29 cellular contexts compared by ENCODE assay signal in the genomic region with DNA sequence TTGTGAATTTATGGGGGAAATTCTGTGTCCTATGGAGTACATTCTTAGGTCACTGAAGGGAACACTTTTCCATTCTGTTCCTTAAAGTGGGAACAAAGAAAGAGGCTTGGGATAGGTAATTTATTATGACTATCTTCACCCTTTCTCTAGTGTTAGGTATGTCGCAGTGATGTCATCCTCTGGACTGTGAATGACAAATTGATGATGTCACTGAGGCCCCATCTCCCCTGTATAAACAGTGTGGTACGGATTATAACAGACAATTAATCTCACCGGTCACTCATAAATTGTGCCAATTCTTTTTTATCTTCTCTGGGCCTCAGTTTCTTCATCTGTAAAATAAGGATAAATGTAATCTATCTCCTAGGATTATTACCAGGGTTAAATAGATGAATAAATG. TPM values are rescaled to one million over a fixed set of nuclear protein-coding genes. Genes with fewer than 3 reads are reported as not detected.
DNase-seq lines count a peak whose midpoint lies in the region; ATAC-seq, FAIRE-seq and TF ChIP-seq lines count a peak whose summit lies in the region.
"Had no signal": no experiment of that assay in that cellular context is flagged by ENCODE, and none has a peak within 500 bp of the region (broad histone marks: within the 10 kb centered on the region; RNA-seq: fewer than 3 reads in every experiment).

No MANE protein-coding gene starts in this region.

- CTCF ChIA-PET in HepG2 (lab: Yijun Ruan, JAX; ENCODE audit: low intra/inter-chr PET ratio, low total read pairs), result no interaction called here
- CTCF ChIA-PET in K562 (lab: Yijun Ruan, JAX; ENCODE audit: low intra/inter-chr PET ratio), result no interaction called here

- H3K9me3 ChIP-seq in HepG2 (ENCODE audit: low read length) (no peaks in the 10 kb centered on the region), right lobe of liver (no peaks in the 10 kb centered on the region), K562 (replicated peaks; ENCODE audit: control insufficient read depth, insufficient read depth, low read depth, low read length) (no peaks in the 10 kb centered on the region)
- H3K9me3 ChIP-seq: A549, Caco-2 had no signal

- in situ Hi-C loops in HepG2 (cut with HindIII; ENCODE audit: extremely low pct_ligation_motif_present, low pct_unique_long_range_greater_than_20kb), result no loop called here
- in situ Hi-C loops in K562 (cut with MboI), result no loop called here

- H3K9ac ChIP-seq in HepG2 (ENCODE audit: insufficient read depth, low read depth, low read length) (no peak overlapping the region), K562 (ENCODE audit: insufficient read depth in 1 of 2, low read depth in 2 of 2, low read length in 2 of 2) (no peak overlapping the region)
- H3K9ac ChIP-seq: BLaER1 treated with 17β-estradiol and CSF1 and Interleukin-3, amounts not matched to agents 10 nM and 100 nM had no signal

- no peak overlapping the region for H3K27ac Mint-ChIP-seq in nephron progenitor cell
- no peak overlapping the region for H3K27ac Mint-ChIP-seq in activated T-helper 1 cell treated with anti-CD3 and anti-CD28 coated beads, Interleukin-12 subunit alpha, Interleukin-12 subunit beta, Interleukin-2, Interleukin-4 antibody, amounts not matched to agents 30 ng/mL and 10 ng/mL and 1 ng/mL, durations not matched to agents 14 hours and 24 hours and 36 hours
- H3K27ac Mint-ChIP-seq: B cell; CD4-positive, alpha-beta T cell; CD8-positive, alpha-beta T cell had no signal

- peaks cover 17% of the 10 kb centered on the region for H3K27me3 Mint-ChIP-seq in nephron progenitor cell (ENCODE audit: low read depth, poor library complexity)
- H3K27me3 Mint-ChIP-seq in activated T-helper 1 cell treated with anti-CD3 and anti-CD28 coated beads, Interleukin-12 subunit alpha, Interleukin-12 subunit beta, Interleukin-2, Interleukin-4 antibody, amounts not matched to agents 30 ng/mL and 10 ng/mL and 1 ng/mL, durations not matched to agents 14 hours and 24 hours and 36 hours (ENCODE audit: insufficient read depth), result peaks cover 19% of the 10 kb centered on the region

- intact Hi-C loops in HepG2 (cut with micrococcal nuclease; ENCODE audit: unreplicated experiment) (no loop called here), right lobe of liver (cut with DNase I) (no loop called here), K562 (cut with micrococcal nuclease) (no loop called here)
- intact Hi-C loops in activated T-helper 1 cell treated with anti-CD3 and anti-CD28 coated beads, Interleukin-12 subunit alpha, Interleukin-12 subunit beta, Interleukin-2, Interleukin-4 antibody, amounts not matched to agents 30 ng/mL and 10 ng/mL and 1 ng/mL, durations not matched to agents 14 hours and 24 hours and 36 hours (cut with micrococcal nuclease), result no loop called here

- peaks cover 0 to 1% of the 10 kb centered on the region in 2 experiments; a peak in 2 of 5 replicates for H3K27me3 ChIP-seq in HepG2 (ENCODE audit: control insufficient read depth in 1 of 2, insufficient read depth in 2 of 2, low read length in 2 of 2)
- H3K27me3 ChIP-seq in right lobe of liver, result no peaks in the 10 kb centered on the region
- no peaks in the 10 kb centered on the region for H3K27me3 ChIP-seq in K562 (ENCODE audit: control insufficient read depth in 2 of 2, insufficient read depth in 2 of 2, low read length in 2 of 2)
- H3K27me3 ChIP-seq: BLaER1 treated with 17β-estradiol and CSF1 and Interleukin-3, amounts not matched to agents 10 nM and 100 nM had no signal

- H4K20me1 ChIP-seq in HepG2 (ENCODE audit: insufficient read depth, low read length), result no peaks in the 10 kb centered on the region
- H4K20me1 ChIP-seq in K562 (replicated peaks; ENCODE audit: control insufficient read depth, insufficient read depth, low read length), result no peaks in the 10 kb centered on the region
- H4K20me1 ChIP-seq: BLaER1 treated with 17β-estradiol and CSF1 and Interleukin-3, amounts not matched to agents 10 nM and 100 nM had no signal

- DNase-seq in HepG2 (ENCODE audit: low spot score) (no peak), right lobe of liver (no peak), K562 (ENCODE audit: extremely low read depth in 1 of 4, low spot score in 3 of 4) (no peak), nephron progenitor cell (no peak)
- no peak for DNase-seq in activated T-helper 1 cell treated with anti-CD3 and anti-CD28 coated beads, Interleukin-12 subunit alpha, Interleukin-12 subunit beta, Interleukin-2, Interleukin-4 antibody, amounts not matched to agents 30 ng/mL and 10 ng/mL and 1 ng/mL, durations not matched to agents 14 hours and 24 hours and 36 hours (ENCODE audit: low spot score)
- DNase-seq: AML-193; Caco-2; Calu3; CD4-positive, alpha-beta T cell; CD8-positive, alpha-beta T cell; DMS 273 treated with DMSO at 0.1 percent for 48 hours; DMS153; DMS53; DMS79; DND-41; EL; GDM1 had no signal

- ATAC-seq in HepG2, result no peak
- ATAC-seq in right lobe of liver, result no peak
- no peak for ATAC-seq in K562
- ATAC-seq: A549; CD8-positive, alpha-beta T cell; GM12878 had no signal

- no peak overlapping the region for H3K4me2 ChIP-seq in HepG2 (ENCODE audit: low read depth, low read length)
- no peak overlapping the region for H3K4me2 ChIP-seq in K562 (ENCODE audit: insufficient read depth, low read length)
- H3K4me2 ChIP-seq: A549; BLaER1 treated with 17β-estradiol and CSF1 and Interleukin-3, amounts not matched to agents 10 nM and 100 nM had no signal

- H3K79me2 ChIP-seq in HepG2 (ENCODE audit: insufficient read depth, low read length) (no peaks in the 10 kb centered on the region), K562 (ENCODE audit: control insufficient read depth, insufficient read depth, low read length) (no peaks in the 10 kb centered on the region)

- no peak overlapping the region for H3K27ac ChIP-seq in HepG2 (ENCODE audit: extremely low read length, insufficient read depth, low read length)
- no peak overlapping the region for H3K27ac ChIP-seq in right lobe of liver
- no peak overlapping the region for H3K27ac ChIP-seq in K562 (ENCODE audit: extremely low read depth, low read depth, low read length)
- H3K27ac ChIP-seq: 22Rv1; A549; BLaER1 treated with 17β-estradiol and CSF1 and Interleukin-3, amounts not matched to agents 10 nM and 100 nM; C4-2B had no signal

- H3K9me3 Mint-ChIP-seq in nephron progenitor cell, result peaks cover 13% of the 10 kb centered on the region
- no peaks in the 10 kb centered on the region for H3K9me3 Mint-ChIP-seq in activated T-helper 1 cell treated with anti-CD3 and anti-CD28 coated beads, Interleukin-12 subunit alpha, Interleukin-12 subunit beta, Interleukin-2, Interleukin-4 antibody, amounts not matched to agents 30 ng/mL and 10 ng/mL and 1 ng/mL, durations not matched to agents 14 hours and 24 hours and 36 hours
- H3K9me3 Mint-ChIP-seq: CD8-positive, alpha-beta T cell had no signal

- H3K36me3 Mint-ChIP-seq in nephron progenitor cell (ENCODE audit: low read depth), result no peaks in the 10 kb centered on the region
- no peaks in the 10 kb centered on the region for H3K36me3 Mint-ChIP-seq in activated T-helper 1 cell treated with anti-CD3 and anti-CD28 coated beads, Interleukin-12 subunit alpha, Interleukin-12 subunit beta, Interleukin-2, Interleukin-4 antibody, amounts not matched to agents 30 ng/mL and 10 ng/mL and 1 ng/mL, durations not matched to agents 14 hours and 24 hours and 36 hours (ENCODE audit: low read depth)
- H3K36me3 Mint-ChIP-seq: CD8-positive, alpha-beta T cell had no signal

- no peak for TF ChIP-seq CTCF in HepG2 (CRISPR knock-in tag; IDR thresholded peaks at IDR 0.05)
- TF ChIP-seq CTCF in right lobe of liver (IDR thresholded peaks at IDR 0.05), result no peak
- TF ChIP-seq CTCF in K562 (IDR thresholded peaks at IDR 0.05 in 2 of 3, conservative IDR thresholded peaks at IDR 0.05 in 1 of 3; ENCODE audit: insufficient read depth in 2 of 3, low read depth in 1 of 3, low read length in 3 of 3), result no peak
- no peak for TF ChIP-seq CTCF in nephron progenitor cell (IDR thresholded peaks at IDR 0.05)

- TF ChIP-seq POLR2A in HepG2 (IDR thresholded peaks at IDR 0.05; ENCODE audit: insufficient read depth in 1 of 2, low read depth in 2 of 2, low read length in 2 of 2) (no peak), right lobe of liver (IDR thresholded peaks at IDR 0.05) (no peak), K562 (conservative IDR thresholded peaks at IDR 0.05) (no peak)

- H3K4me1 Mint-ChIP-seq in nephron progenitor cell, result no peaks in the 10 kb centered on the region
- peaks cover 5% of the 10 kb centered on the region for H3K4me1 Mint-ChIP-seq in activated T-helper 1 cell treated with anti-CD3 and anti-CD28 coated beads, Interleukin-12 subunit alpha, Interleukin-12 subunit beta, Interleukin-2, Interleukin-4 antibody, amounts not matched to agents 30 ng/mL and 10 ng/mL and 1 ng/mL, durations not matched to agents 14 hours and 24 hours and 36 hours (ENCODE audit: low read depth)
- H3K4me1 Mint-ChIP-seq: B cell had no signal

- H3K4me1 ChIP-seq in HepG2 (ENCODE audit: insufficient read depth, low read length) (peaks cover 10% of the 10 kb centered on the region; the same call in 1 of the 2 replicates), right lobe of liver (no peaks in the 10 kb centered on the region), K562 (replicated peaks in 1 of 2; ENCODE audit: control insufficient read depth in 2 of 2, insufficient read depth in 2 of 2, low read length in 2 of 2) (no peaks in the 10 kb centered on the region)
- H3K4me1 ChIP-seq: A549; BLaER1 treated with 17β-estradiol and CSF1 and Interleukin-3, amounts not matched to agents 10 nM and 100 nM; Caco-2 had no signal

- H3K36me3 ChIP-seq in HepG2 (replicated peaks in 1 of 2; ENCODE audit: control insufficient read depth in 1 of 2, insufficient read depth in 2 of 2, low read length in 2 of 2) (no peaks in the 10 kb centered on the region), right lobe of liver (no peaks in the 10 kb centered on the region), K562 (ENCODE audit: control insufficient read depth, insufficient read depth, low read length) (no peaks in the 10 kb centered on the region)
- H3K36me3 ChIP-seq: BLaER1 treated with 17β-estradiol and CSF1 and Interleukin-3, amounts not matched to agents 10 nM and 100 nM had no signal

- no peak overlapping the region for H2AFZ ChIP-seq in HepG2 (ENCODE audit: low read length)
- no peak overlapping the region for H2AFZ ChIP-seq in K562 (ENCODE audit: low read depth, low read length)

- BruUV-seq in HepG2 (replicated peaks; lab: Mats Ljungman, UMichigan), result no TSS peak
- no TSS peak for BruUV-seq in K562 (replicated peaks; lab: Mats Ljungman, UMichigan)

- TF ChIP-seq EP300 in HepG2 (IDR thresholded peaks at IDR 0.05; ENCODE audit: low read depth in 2 of 2, low read length in 2 of 2) (no peak), HepG2 (CRISPR knock-in tag; IDR thresholded peaks at IDR 0.05; ENCODE audit: borderline replicate concordance) (no peak), K562 (IDR thresholded peaks at IDR 0.05; ENCODE audit: low read length) (no peak)

- FAIRE-seq in HepG2 (lab: Jason Lieb, UNC) (no peak), K562 (lab: Jason Lieb, UNC) (no peak)
- FAIRE-seq: A549, GM12878, GM12892, GM18507 had no signal

- TF ChIP-seq RAD21 in HepG2 (CRISPR knock-in tag; IDR thresholded peaks at IDR 0.05), result no peak
- no peak for TF ChIP-seq RAD21 in K562 (CRISPR knock-in tag; conservative IDR thresholded peaks at IDR 0.05 in 1 of 2, IDR thresholded peaks at IDR 0.05 in 1 of 2)

- H3K9me1 ChIP-seq in K562 (ENCODE audit: control insufficient read depth, insufficient read depth, low read length), result no peaks in the 10 kb centered on the region

- H3K4me3 ChIP-seq in HepG2 (replicated peaks in 1 of 3; ENCODE audit: insufficient read depth in 1 of 3, low read depth in 2 of 3, low read length in 3 of 3), result no peak overlapping the region
- no peak overlapping the region for H3K4me3 ChIP-seq in right lobe of liver
- H3K4me3 ChIP-seq in K562, result no peak overlapping the region
- H3K4me3 ChIP-seq: A549; BLaER1 treated with 17β-estradiol and CSF1 and Interleukin-3, amounts not matched to agents 10 nM and 100 nM; GM12878 had no signal

- POLR2A ChIA-PET in HepG2 (lab: Yijun Ruan, JAX) (no interaction called here), K562 (lab: Yijun Ruan, JAX) (interaction anchor here (0.7 kb wide), 1 partner anchor 1855 kb away, joined by 3 read pairs; no protein-coding TSS in a partner anchor)

- H3K4me3 Mint-ChIP-seq in nephron progenitor cell, result no peak overlapping the region
- H3K4me3 Mint-ChIP-seq in activated T-helper 1 cell treated with anti-CD3 and anti-CD28 coated beads, Interleukin-12 subunit alpha, Interleukin-12 subunit beta, Interleukin-2, Interleukin-4 antibody, amounts not matched to agents 30 ng/mL and 10 ng/mL and 1 ng/mL, durations not matched to agents 14 hours and 24 hours and 36 hours, result no peak overlapping the region
- H3K4me3 Mint-ChIP-seq: B cell; CD4-positive, alpha-beta T cell; CD8-positive, alpha-beta T cell had no signal

- 58% methylated on average over 3 of the region's 3 CpGs for WGBS in HepG2 (ENCODE audit: low lambda C conversion rate)
- WGBS in right lobe of liver (ENCODE audit: insufficient coverage, low coverage, low lambda C conversion rate, missing lambda C conversion rate), result 61% methylated on average over 3 of the region's 3 CpGs
- 8% methylated on average over 3 of the region's 3 CpGs for WGBS in K562 (ENCODE audit: insufficient coverage, low coverage, missing lambda C conversion rate)

RNA-seq across cellular contexts. Expression of a gene that starts 23.5 kb away (rescaled TPM):
- total RNA-seq in HepG2 (2016; rRNA removed; fragmentation: Illumina TruSeq; extraction: Trizol) (not detected in 2 replicates), right lobe of liver (not detected), K562 (2014; rRNA removed) (not detected in 2 replicates), K562 (2014; rRNA removed; fragmentation: Illumina TruSeq; extraction: Trizol) (0.06 and 0.11 TPM in 2 replicates), K562 (2015; rRNA removed; fragmentation: Illumina TruSeq; extraction: Trizol) (0.04 TPM in 1 of 2 replicates, not detected in the other), K562 (2021) (0.13 and 0.33 TPM in 2 replicates)
- not detected in 2 replicates for total RNA-seq in HepG2 (2016; cell fraction: cytosol; rRNA removed; fragmentation: Illumina TruSeq; extraction: Trizol; ENCODE audit: low read depth)
- not detected in 2 replicates for total RNA-seq in HepG2 (2016; cell fraction: insoluble cytoplasmic fraction; rRNA removed; fragmentation: Illumina TruSeq; extraction: Trizol)
- total RNA-seq in HepG2 (2016; cell fraction: membrane; rRNA removed; fragmentation: Illumina TruSeq; extraction: Trizol), result not detected in 2 replicates
- total RNA-seq in HepG2 (2016; cell fraction: nucleus; rRNA removed; fragmentation: Illumina TruSeq; extraction: Trizol), result not detected in 2 replicates
- polyA plus RNA-seq in HepG2 (2011; rRNA removed) (not detected in 2 replicates), K562 (2011; rRNA removed) (0.04 TPM in 1 of 2 replicates, not detected in the other), K562 (2014; fragmentation: Illumina TruSeq; extraction: Trizol) (0.09 and 0.15 TPM in 2 replicates), K562 (2014; fragmentation: Nextera tagmentation; extraction: Ambion mirVana) (under 1 TPM in 1 of 2 experiments, not detected in 1; 0.10 TPM), K562 (2014; rRNA removed) (0.25 TPM in 1 of 2 replicates, not detected in the other)
- 0.01 TPM in 1 of 2 replicates, not detected in the other for polyA plus RNA-seq in HepG2 (2011; cell fraction: cytosol; rRNA removed)
- not detected in 2 replicates for polyA plus RNA-seq in HepG2 (2011; cell fraction: nucleus; rRNA removed)
- polyA plus RNA-seq in HepG2 (2012), result not detected in 2 replicates
- not detected in 2 replicates for polyA plus RNA-seq in HepG2 (2016; cell fraction: cytosol; fragmentation: Illumina TruSeq; extraction: Trizol; ENCODE audit: low read depth)
- polyA plus RNA-seq in HepG2 (2016; cell fraction: insoluble cytoplasmic fraction; fragmentation: Illumina TruSeq; extraction: Trizol; ENCODE audit: low read depth), result not detected in 2 replicates
- not detected in 2 replicates for polyA plus RNA-seq in HepG2 (2016; cell fraction: membrane; fragmentation: Illumina TruSeq; extraction: Trizol; ENCODE audit: low read depth)
- polyA plus RNA-seq in HepG2 (2016; cell fraction: nucleus; fragmentation: Illumina TruSeq; extraction: Trizol; ENCODE audit: insufficient read depth, low read depth), result not detected in 2 replicates
- not detected in 2 replicates for polyA minus RNA-seq in HepG2 (2011; rRNA and poly(A)+ RNA removed; ENCODE audit: low replicate concordance)
- polyA minus RNA-seq in HepG2 (2011; cell fraction: cytosol; rRNA and poly(A)+ RNA removed), result not detected in 2 replicates
- not detected in 2 replicates for polyA minus RNA-seq in HepG2 (2011; cell fraction: nucleus; rRNA and poly(A)+ RNA removed)
- total RNA-seq in K562 (2011; cell fraction: chromatin; rRNA removed; ENCODE audit: low replicate concordance), result not detected in 2 replicates
- total RNA-seq in K562 (2011; cell fraction: nucleolus; rRNA removed), result not detected in 2 replicates
- not detected in 2 replicates for total RNA-seq in K562 (2011; cell fraction: nucleoplasm; rRNA removed)
- polyA plus RNA-seq in K562 (2011; cell fraction: cytosol; rRNA removed), result 0.01 TPM in 1 of 2 replicates, not detected in the other
- 0.04 TPM in 2 replicates for polyA plus RNA-seq in K562 (2011; cell fraction: nucleus; rRNA removed)
- polyA plus RNA-seq in K562 (2012), result 0.05 and 0.25 TPM in 2 replicates
- polyA minus RNA-seq in K562 (2011; rRNA and poly(A)+ RNA removed), result 0.12 TPM in 1 of 2 replicates, not detected in the other
- not detected in 2 replicates for polyA minus RNA-seq in K562 (2011; cell fraction: cytosol; rRNA and poly(A)+ RNA removed)
- under 0.01 and 0.11 TPM in 2 replicates for polyA minus RNA-seq in K562 (2011; cell fraction: nucleus; rRNA and poly(A)+ RNA removed)
- not detected in 2 replicates for total RNA-seq in activated T-helper 1 cell treated with anti-CD3 and anti-CD28 coated beads, Interleukin-12 subunit alpha, Interleukin-12 subunit beta, Interleukin-2, Interleukin-4 antibody, amounts not matched to agents 30 ng/mL and 10 ng/mL and 1 ng/mL, durations not matched to agents 14 hours and 24 hours and 36 hours
- total RNA-seq: A172; B cell; CD4-positive, alpha-beta T cell; CD8-positive, alpha-beta T cell; Daoy; G401 had no signal
- polyA plus RNA-seq: BJ had no signal
